In the genomic region with DNA sequence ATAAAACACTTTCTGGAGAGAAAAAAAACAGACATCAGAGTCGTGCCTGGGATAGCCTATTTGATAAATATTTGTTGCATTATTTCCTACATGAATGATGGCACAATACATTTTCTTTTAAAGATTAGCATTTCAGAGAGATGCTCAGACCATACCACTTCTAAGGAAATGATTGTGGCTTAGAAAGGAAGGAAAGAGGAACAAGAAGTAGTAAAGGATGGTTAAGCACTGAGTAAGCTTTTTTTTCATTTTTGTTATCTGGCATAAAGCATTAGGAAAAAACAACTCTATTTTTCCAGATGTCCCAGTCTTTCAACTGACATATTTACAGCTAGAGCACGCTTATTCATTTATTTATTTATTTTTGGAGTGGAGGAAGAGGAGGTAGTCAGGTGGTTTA, we compare ENCODE assay signal across 26 cellular contexts.
"Had no signal": no experiment of that assay in that cellular context is flagged by ENCODE, and none has a peak within 500 bp of the region (broad histone marks: within the 10 kb centered on the region; RNA-seq: fewer than 3 reads in every experiment).

No MANE protein-coding gene starts in this region.

- H3K4me1 ChIP-seq: gastrocnemius medialis, lower lobe of right lung, prostate gland, right atrium auricular region, stomach, thyroid gland, vagina had no signal

- H3K27me3 ChIP-seq: dorsolateral prefrontal cortex, gastrocnemius medialis, right atrium auricular region, stomach, thyroid gland, vagina had no signal

- H3K36me3 Mint-ChIP-seq: stimulated activated effector memory CD8-positive, alpha-beta T cell treated with anti-CD3 and anti-CD28 coated beads, Interleukin-12 subunit alpha, Interleukin-12 subunit beta, amount 100 ng/mL, for 72 hours had no signal

- DNase-seq: dorsolateral prefrontal cortex; effector CD4-positive, alpha-beta T cell; foreskin fibroblast; gastrocnemius medialis; head of caudate nucleus; left ventricle myocardium superior; lower lobe of right lung; naive thymus-derived CD8-positive, alpha-beta T cell; nephron progenitor cell; nucleus accumbens; stimulated activated CD4-positive, alpha-beta T cell treated with anti-CD3 and anti-CD28 coated beads, Interleukin-12 subunit alpha, Interleukin-12 subunit beta, amount 100 ng/mL, for 4 hours; stimulated activated CD4-positive, alpha-beta T cell treated with anti-CD3 and anti-CD28 coated beads, Interleukin-1b, Interleukin-23, amount 100 ng/mL, for 48 hours; stimulated activated CD4-positive, alpha-beta T cell treated with anti-CD3 and anti-CD28 coated beads, Interleukin-4, amount 100 ng/mL, for 1 hour; stimulated activated naive CD4-positive, alpha-beta T cell treated with Interleukin-2 at 50 U/mL for 16 hours; stomach; thyroid gland; trophoblast cell had no signal

- H3K9me3 Mint-ChIP-seq: nephron progenitor cell had no signal

- H3K4me1 Mint-ChIP-seq: nephron progenitor cell; stimulated activated effector memory CD8-positive, alpha-beta T cell treated with anti-CD3 and anti-CD28 coated beads, Interleukin-12 subunit alpha, Interleukin-12 subunit beta, amount 100 ng/mL, for 72 hours had no signal

- H3K4me3 ChIP-seq: dorsolateral prefrontal cortex, gastrocnemius medialis, lower lobe of right lung, prostate gland, right atrium auricular region, smooth muscle cell, stomach, thyroid gland, vagina had no signal

- FAIRE-seq: keratinocyte had no signal

- H3K4me2 ChIP-seq: smooth muscle cell had no signal

- H3K36me3 ChIP-seq: gastrocnemius medialis, lower lobe of right lung, prostate gland, right atrium auricular region, stomach, thyroid gland, vagina had no signal

- H3K27ac ChIP-seq: dorsolateral prefrontal cortex, epithelial cell of prostate, gastrocnemius medialis, lower lobe of right lung, prostate gland, right atrium auricular region, stomach, thyroid gland, vagina had no signal

- H3K27ac Mint-ChIP-seq: naive thymus-derived CD8-positive, alpha-beta T cell; nephron progenitor cell; stimulated activated effector memory CD8-positive, alpha-beta T cell treated with anti-CD3 and anti-CD28 coated beads, Interleukin-12 subunit alpha, Interleukin-12 subunit beta, amount 100 ng/mL, for 72 hours had no signal

- ATAC-seq: esophagus mucosa; gastrocnemius medialis; left ventricle myocardium superior; lower lobe of right lung; naive thymus-derived CD8-positive, alpha-beta T cell; sciatic nerve; stimulated activated effector memory CD8-positive, alpha-beta T cell treated with anti-CD3 and anti-CD28 coated beads, Interleukin-12 subunit alpha, Interleukin-12 subunit beta, amount 100 ng/mL, for 72 hours had no signal

- H3K4me3 Mint-ChIP-seq: naive thymus-derived CD8-positive, alpha-beta T cell; nephron progenitor cell; stimulated activated effector memory CD8-positive, alpha-beta T cell treated with anti-CD3 and anti-CD28 coated beads, Interleukin-12 subunit alpha, Interleukin-12 subunit beta, amount 100 ng/mL, for 72 hours had no signal

- H3K9me3 ChIP-seq: gastrocnemius medialis, lower lobe of right lung, prostate gland, right atrium auricular region, stomach, thyroid gland, vagina had no signal
